In genomic region chr7:100128602-100128963, GRCh38 we compare ENCODE assay signal across 11 cellular contexts. TPM values are rescaled to one million over a fixed set of nuclear protein-coding genes. Genes with fewer than 3 reads are reported as not detected.
A peak's percentile ranks its signal among the peaks of the same experiment; 100 is the strongest.
DNase-seq lines count a peak whose midpoint lies in the region; ATAC-seq and TF ChIP-seq lines count a peak whose summit lies in the region.
"Had no signal": no experiment of that assay in that cellular context is flagged by ENCODE, and none has a peak within 500 bp of the region (broad histone marks: within the 10 kb centered on the region; RNA-seq: fewer than 3 reads in every experiment).

No MANE protein-coding gene starts in this region.

- H3K4me1 ChIP-seq in iPS-20b (ENCODE audit: insufficient read depth, low read length) = peaks cover 3% of the 10 kb centered on the region; the same call in 1 of the 2 replicates
- peaks cover 6 to 61% (median 44%) of the 10 kb centered on the region in 4 donors for H3K4me1 ChIP-seq in transverse colon

- POLR2A ChIA-PET in activated CD4-positive, alpha-beta memory T cell treated with anti-CD3 and anti-CD28 coated beads for 36 hours (lab: Charles Lee) = interaction anchor here (0.6 to 1.0 kb wide), 5 partner anchors 20 to 300 kb away, joined by 3 to 10 read pairs (median 3); partner anchors contain the start of genes AP4M1, LAMTOR4 and ZCWPW1

- peaks cover 34% of the 10 kb centered on the region for H3K4me1 Mint-ChIP-seq in activated naive CD4-positive, alpha-beta T cell treated with anti-CD3 and anti-CD28 coated beads for 36 hours (ENCODE audit: low read depth)
- peaks cover 29% of the 10 kb centered on the region for H3K4me1 Mint-ChIP-seq in activated CD4-positive, alpha-beta memory T cell treated with anti-CD3 and anti-CD28 coated beads for 36 hours (ENCODE audit: low read depth)

- no peak overlapping the region for H3K27ac Mint-ChIP-seq in activated naive CD4-positive, alpha-beta T cell treated with anti-CD3 and anti-CD28 coated beads for 36 hours
- H3K27ac Mint-ChIP-seq in activated naive CD4-positive, alpha-beta T cell treated with anti-CD3 and anti-CD28 coated beads, Interleukin-2, amount 50 U/mL, for 72 hours = no peak overlapping the region
- no peak overlapping the region for H3K27ac Mint-ChIP-seq in activated CD4-positive, alpha-beta memory T cell treated with anti-CD3 and anti-CD28 coated beads for 36 hours

- H3K27ac ChIP-seq in iPS-20b (ENCODE audit: low read length) (no peak overlapping the region), transverse colon (peak overlapping the region in 3 of 4 donors; percentile 95 to 96 (median 95))

- H3K27me3 ChIP-seq in iPS-20b (ENCODE audit: insufficient read depth, low read length) (peaks cover 28% of the 10 kb centered on the region), transverse colon (no peaks in the 10 kb centered on the region)

- peaks cover 9% of the 10 kb centered on the region for H3K36me3 Mint-ChIP-seq in activated naive CD4-positive, alpha-beta T cell treated with anti-CD3 and anti-CD28 coated beads for 36 hours (ENCODE audit: low read depth)
- peaks cover 17% of the 10 kb centered on the region in 2 donors for H3K36me3 Mint-ChIP-seq in activated naive CD4-positive, alpha-beta T cell treated with anti-CD3 and anti-CD28 coated beads, Interleukin-2, amount 50 U/mL, for 72 hours
- H3K36me3 Mint-ChIP-seq in activated CD4-positive, alpha-beta memory T cell treated with anti-CD3 and anti-CD28 coated beads for 36 hours = peaks cover 6% of the 10 kb centered on the region

- no peak for DNase-seq in activated naive CD4-positive, alpha-beta T cell treated with anti-CD3 and anti-CD28 coated beads for 36 hours
- DNase-seq in activated naive CD4-positive, alpha-beta T cell treated with anti-CD3 and anti-CD28 coated beads, Interleukin-2, amount 50 U/mL, for 72 hours (ENCODE audit: low spot score in 2 of 2) = no peak
- DNase-seq in activated CD4-positive, alpha-beta memory T cell treated with anti-CD3 and anti-CD28 coated beads for 36 hours = peak; percentile 21
- DNase-seq in transverse colon = no peak
- DNase-seq in NCI-H1092 (lab: John Stamatoyannopoulos, UW) = no peak
- DNase-seq in COLO668 (lab: John Stamatoyannopoulos, UW; ENCODE audit: unreplicated experiment) = no peak
- DNase-seq: activated effector memory CD4-positive, alpha-beta T cell treated with Interleukin-2 at 50 U/mL for 16 hours; cortex of kidney; T-helper 9 cell had no signal

- intact Hi-C loops in activated naive CD4-positive, alpha-beta T cell treated with anti-CD3 and anti-CD28 coated beads for 36 hours (cut with micrococcal nuclease) = loop anchor here (5.0 kb wide), 1 partner anchor 721 kb away; the partner anchor contains the start of genes BUD31 and PDAP1
- intact Hi-C loops in activated CD4-positive, alpha-beta memory T cell treated with anti-CD3 and anti-CD28 coated beads for 36 hours (cut with micrococcal nuclease) = loop anchor here (5.0 kb wide), 1 partner anchor 299 kb away; the partner anchor contains the start of genes MEPCE and ZCWPW1
- intact Hi-C loops in transverse colon (cut with DNase I; ENCODE audit: low total_unique reads) = loop anchor here (2.0 to 5.0 kb wide), 2 partner anchors 41 to 146 kb away; partner anchors contain the start of gene COPS6

- H3K9me3 Mint-ChIP-seq in activated naive CD4-positive, alpha-beta T cell treated with anti-CD3 and anti-CD28 coated beads for 36 hours = no peaks in the 10 kb centered on the region
- no peaks in the 10 kb centered on the region for H3K9me3 Mint-ChIP-seq in activated naive CD4-positive, alpha-beta T cell treated with anti-CD3 and anti-CD28 coated beads, Interleukin-2, amount 50 U/mL, for 72 hours
- no peaks in the 10 kb centered on the region for H3K9me3 Mint-ChIP-seq in activated CD4-positive, alpha-beta memory T cell treated with anti-CD3 and anti-CD28 coated beads for 36 hours

- in situ Hi-C loops in transverse colon (cut with MboI; ENCODE audit: low pct_ligation_motif_present in 1 of 4, low pct_unique_long_range_greater_than_20kb in 1 of 4, low sequenced_read_pairs in 3 of 4) = no loop called here

- H3K4me3 ChIP-seq in iPS-20b (ENCODE audit: low read length) (peak overlapping the region; percentile 92; the same call in 1 of the 2 replicates), transverse colon (peak overlapping the region in 1 of 4 donors; percentile 73)

- no peaks in the 10 kb centered on the region for H3K27me3 Mint-ChIP-seq in activated naive CD4-positive, alpha-beta T cell treated with anti-CD3 and anti-CD28 coated beads for 36 hours (ENCODE audit: low read depth)
- no peaks in the 10 kb centered on the region for H3K27me3 Mint-ChIP-seq in activated CD4-positive, alpha-beta memory T cell treated with anti-CD3 and anti-CD28 coated beads for 36 hours

- no peaks in the 10 kb centered on the region for H3K9me3 ChIP-seq in iPS-20b (ENCODE audit: insufficient read depth, low read depth, low read length)
- no peaks in the 10 kb centered on the region for H3K9me3 ChIP-seq in transverse colon

- no peak overlapping the region for H3K9ac ChIP-seq in iPS-20b (ENCODE audit: low read depth, low read length)

- 45% methylated on average over 1 of the region's 1 CpG; no CpG with 5 or more reads in 1 of the 2 donors for WGBS in transverse colon (ENCODE audit: low coverage in 1 of 2), 2 donors

- H3K4me3 Mint-ChIP-seq in activated naive CD4-positive, alpha-beta T cell treated with anti-CD3 and anti-CD28 coated beads for 36 hours = peak overlapping the region; percentile 100
- peak overlapping the region; percentile 76 for H3K4me3 Mint-ChIP-seq in activated CD4-positive, alpha-beta memory T cell treated with anti-CD3 and anti-CD28 coated beads for 36 hours

- TF ChIP-seq CTCF in transverse colon (IDR thresholded peaks at IDR 0.05) = no peak

- no peak for TF ChIP-seq EP300 in transverse colon (IDR thresholded peaks at IDR 0.05; ENCODE audit: low read depth)

- TF ChIP-seq POLR2A in transverse colon (IDR thresholded peaks at IDR 0.05) = no peak

- no peak for ATAC-seq in activated naive CD4-positive, alpha-beta T cell treated with anti-CD3 and anti-CD28 coated beads, Interleukin-2, amount 50 U/mL, for 72 hours
- ATAC-seq in activated CD4-positive, CD25-positive, alpha-beta regulatory T cell treated with anti-CD3 and anti-CD28 coated beads, Interleukin-2, amount 50 U/mL, for 24 hours = no peak

- H3K36me3 ChIP-seq in iPS-20b (ENCODE audit: insufficient read depth, low read depth, low read length) (0 out of 2 replicates have a peak, but pooled peaks cover 6% of the 10 kb centered on the region), transverse colon (no peaks in the 10 kb centered on the region)

- CTCF ChIA-PET in activated naive CD4-positive, alpha-beta T cell treated with anti-CD3 and anti-CD28 coated beads for 36 hours (lab: Charles Lee) = interaction anchor here (0.6 to 6.3 kb wide), 7 partner anchors 11 to 423 kb away, joined by 3 to 60 read pairs (median 4); partner anchors contain the start of genes AP4M1 and MCM7
- CTCF ChIA-PET in activated CD4-positive, alpha-beta memory T cell treated with anti-CD3 and anti-CD28 coated beads for 36 hours (lab: Charles Lee) = interaction anchor here (0.6 to 1.9 kb wide), 5 partner anchors 17 to 279 kb away, joined by 3 to 9 read pairs (median 5); no protein-coding TSS in a partner anchor

RNA-seq across cellular contexts. Expression of gene MBLAC1, which starts 1.8 kb away (rescaled TPM):
- 1 to 10 TPM; 2.3 to 2.9 TPM for total RNA-seq in activated naive CD4-positive, alpha-beta T cell treated with anti-CD3 and anti-CD28 coated beads for 36 hours
- 1 to 10 TPM; 2.6 to 5.6 TPM for total RNA-seq in activated naive CD4-positive, alpha-beta T cell treated with anti-CD3 and anti-CD28 coated beads, Interleukin-2, amount 50 U/mL, for 72 hours
- total RNA-seq in activated CD4-positive, alpha-beta memory T cell treated with anti-CD3 and anti-CD28 coated beads for 36 hours = 1 to 10 TPM; 2.3 to 3.4 TPM
- 1 to 10 TPM in 2 of 4 donors, not detected in 2; 4.4 to 5.6 TPM for total RNA-seq in transverse colon

RNA-seq across cellular contexts. Expression of gene CNPY4, which starts 9.1 kb away (rescaled TPM):
- total RNA-seq in activated naive CD4-positive, alpha-beta T cell treated with anti-CD3 and anti-CD28 coated beads for 36 hours = 1 to 10 TPM; 7.2 to 8.7 TPM
- total RNA-seq in activated naive CD4-positive, alpha-beta T cell treated with anti-CD3 and anti-CD28 coated beads, Interleukin-2, amount 50 U/mL, for 72 hours = 10 to 100 TPM; 16.4 to 20.9 TPM
- 10 to 100 TPM; 11.9 to 12.4 TPM for total RNA-seq in activated CD4-positive, alpha-beta memory T cell treated with anti-CD3 and anti-CD28 coated beads for 36 hours
- total RNA-seq in transverse colon = 1 to 10 TPM; 4.9 to 9.4 (median 7.0) TPM

RNA-seq across cellular contexts. Expression of gene TAF6, which starts 9.4 kb away (rescaled TPM):
- total RNA-seq in activated naive CD4-positive, alpha-beta T cell treated with anti-CD3 and anti-CD28 coated beads for 36 hours = 10 to 100 TPM; 48.9 to 53.5 TPM
- total RNA-seq in activated naive CD4-positive, alpha-beta T cell treated with anti-CD3 and anti-CD28 coated beads, Interleukin-2, amount 50 U/mL, for 72 hours = 10 to 100 TPM; 52.7 to 57.6 TPM
- 10 to 100 TPM; 54.3 to 63.7 TPM for total RNA-seq in activated CD4-positive, alpha-beta memory T cell treated with anti-CD3 and anti-CD28 coated beads for 36 hours
- 100 to 1,000 TPM in 1 of 4 donors, 10 to 100 TPM in 3; 18.0 to 581 (median 43.9) TPM for total RNA-seq in transverse colon

RNA-seq across cellular contexts. Expression of gene LAMTOR4, which starts 20.1 kb away (rescaled TPM):
- total RNA-seq in activated naive CD4-positive, alpha-beta T cell treated with anti-CD3 and anti-CD28 coated beads for 36 hours = 100 to 1,000 TPM; 129 to 135 TPM
- 100 to 1,000 TPM; 147 to 153 TPM for total RNA-seq in activated naive CD4-positive, alpha-beta T cell treated with anti-CD3 and anti-CD28 coated beads, Interleukin-2, amount 50 U/mL, for 72 hours
- 100 to 1,000 TPM; 136 to 151 TPM for total RNA-seq in activated CD4-positive, alpha-beta memory T cell treated with anti-CD3 and anti-CD28 coated beads for 36 hours
- 100 to 1,000 TPM; 105 to 403 (median 256) TPM for total RNA-seq in transverse colon

RNA-seq across cellular contexts. Expression of gene AP4M1, which starts 27.1 kb away (rescaled TPM):
- 10 to 100 TPM; 12.6 to 12.7 TPM for total RNA-seq in activated naive CD4-positive, alpha-beta T cell treated with anti-CD3 and anti-CD28 coated beads for 36 hours
- total RNA-seq in activated naive CD4-positive, alpha-beta T cell treated with anti-CD3 and anti-CD28 coated beads, Interleukin-2, amount 50 U/mL, for 72 hours = 10 to 100 TPM in 1 of 2 donors, 1 to 10 TPM in 1; 8.4 to 13.6 TPM
- total RNA-seq in activated CD4-positive, alpha-beta memory T cell treated with anti-CD3 and anti-CD28 coated beads for 36 hours = 10 to 100 TPM; 11.3 to 12.2 TPM
- 10 to 100 TPM; 16.5 to 86.0 (median 54.9) TPM for total RNA-seq in transverse colon
